ENCODE assay signal across 13 cellular contexts in genomic region chr20:25205277-25206062, GRCh38. TPM values are rescaled to one million over a fixed set of nuclear protein-coding genes. Genes with fewer than 3 reads are reported as not detected.
A peak's percentile ranks its signal among the peaks of the same experiment; 100 is the strongest.
DNase-seq lines count a peak whose midpoint lies in the region; ATAC-seq and TF ChIP-seq lines count a peak whose summit lies in the region.
"Had no signal": no experiment of that assay in that cellular context is flagged by ENCODE, and none has a peak within 500 bp of the region (broad histone marks: within the 10 kb centered on the region; RNA-seq: fewer than 3 reads in every experiment).

No MANE protein-coding gene starts in this region.

- no peak for DNase-seq in activated naive CD8-positive, alpha-beta T cell treated with anti-CD3 and anti-CD28 coated beads for 36 hours
- no peak for DNase-seq in activated naive CD8-positive, alpha-beta T cell treated with anti-CD3 and anti-CD28 coated beads, Interleukin-2, amount 50 U/mL, for 24 hours
- DNase-seq in nephron progenitor cell (no peak), type B pancreatic cell (ENCODE audit: extremely low spot score, unreplicated experiment) (peak; percentile 43), HK-2 (ENCODE audit: unreplicated experiment) (no peak)
- DNase-seq in stimulated activated CD4-positive, alpha-beta T cell treated with anti-CD3 and anti-CD28 coated beads, Interleukin-1b, Interleukin-23, amount 100 ng/mL, for 48 hours, result no peak
- DNase-seq: activated effector memory CD4-positive, alpha-beta T cell treated with anti-CD3 and anti-CD28 coated beads, Interleukin-2, amount 50 U/mL, for 16 hours; Caco-2; effector memory CD4-positive, alpha-beta T cell; immature natural killer cell; NCI-H2171 treated with DMSO at 0.1 percent for 48 hours had no signal

- H3K27me3 Mint-ChIP-seq in activated naive CD8-positive, alpha-beta T cell treated with anti-CD3 and anti-CD28 coated beads for 36 hours, result no peaks in the 10 kb centered on the region
- H3K27me3 Mint-ChIP-seq in activated naive CD8-positive, alpha-beta T cell treated with anti-CD3 and anti-CD28 coated beads, Interleukin-2, amount 50 U/mL, for 24 hours, result no peaks in the 10 kb centered on the region
- peaks cover 3% of the 10 kb centered on the region for H3K27me3 Mint-ChIP-seq in nephron progenitor cell (ENCODE audit: low read depth, poor library complexity)
- H3K27me3 Mint-ChIP-seq in type B pancreatic cell, result no peaks in the 10 kb centered on the region

- H3K27ac Mint-ChIP-seq in activated naive CD8-positive, alpha-beta T cell treated with anti-CD3 and anti-CD28 coated beads for 36 hours, result peak overlapping the region; percentile 7
- no peak overlapping the region for H3K27ac Mint-ChIP-seq in activated naive CD8-positive, alpha-beta T cell treated with anti-CD3 and anti-CD28 coated beads, Interleukin-2, amount 50 U/mL, for 24 hours
- H3K27ac Mint-ChIP-seq in nephron progenitor cell, result peak overlapping the region; percentile 23
- H3K27ac Mint-ChIP-seq in type B pancreatic cell, result no peak overlapping the region

- TF ChIP-seq CTCF in nephron progenitor cell (IDR thresholded peaks at IDR 0.05) (no peak), type B pancreatic cell (conservative IDR thresholded peaks at IDR 0.05) (no peak)

- H3K4me1 Mint-ChIP-seq in activated naive CD8-positive, alpha-beta T cell treated with anti-CD3 and anti-CD28 coated beads for 36 hours, result peaks cover 18% of the 10 kb centered on the region
- peaks cover 17% of the 10 kb centered on the region for H3K4me1 Mint-ChIP-seq in activated naive CD8-positive, alpha-beta T cell treated with anti-CD3 and anti-CD28 coated beads, Interleukin-2, amount 50 U/mL, for 24 hours
- peaks cover 18% of the 10 kb centered on the region for H3K4me1 Mint-ChIP-seq in nephron progenitor cell
- H3K4me1 Mint-ChIP-seq in type B pancreatic cell (ENCODE audit: unreplicated experiment), result peaks cover 15% of the 10 kb centered on the region
- H3K4me1 Mint-ChIP-seq: immature natural killer cell had no signal

- H3K9me3 Mint-ChIP-seq in activated naive CD8-positive, alpha-beta T cell treated with anti-CD3 and anti-CD28 coated beads for 36 hours, result no peaks in the 10 kb centered on the region
- no peaks in the 10 kb centered on the region for H3K9me3 Mint-ChIP-seq in activated naive CD8-positive, alpha-beta T cell treated with anti-CD3 and anti-CD28 coated beads, Interleukin-2, amount 50 U/mL, for 24 hours
- H3K9me3 Mint-ChIP-seq in nephron progenitor cell, result peaks cover 21% of the 10 kb centered on the region
- no peaks in the 10 kb centered on the region for H3K9me3 Mint-ChIP-seq in type B pancreatic cell
- H3K9me3 Mint-ChIP-seq: immature natural killer cell had no signal

- peaks cover 4% of the 10 kb centered on the region for H3K36me3 Mint-ChIP-seq in activated naive CD8-positive, alpha-beta T cell treated with anti-CD3 and anti-CD28 coated beads for 36 hours
- H3K36me3 Mint-ChIP-seq in activated naive CD8-positive, alpha-beta T cell treated with anti-CD3 and anti-CD28 coated beads, Interleukin-2, amount 50 U/mL, for 24 hours (ENCODE audit: low read depth), result no peaks in the 10 kb centered on the region
- H3K36me3 Mint-ChIP-seq in nephron progenitor cell (ENCODE audit: low read depth) (peaks cover 41% of the 10 kb centered on the region), type B pancreatic cell (peaks cover 4% of the 10 kb centered on the region)

- ATAC-seq in activated naive CD8-positive, alpha-beta T cell treated with anti-CD3 and anti-CD28 coated beads, Interleukin-2, amount 50 U/mL, for 24 hours, result no peak
- ATAC-seq in esophagus mucosa (peak; percentile 53), GM18870 (IDR thresholded peaks at IDR 0.05; ENCODE audit: unreplicated experiment) (no peak)

- no peak overlapping the region for H3K4me3 Mint-ChIP-seq in activated naive CD8-positive, alpha-beta T cell treated with anti-CD3 and anti-CD28 coated beads for 36 hours
- H3K4me3 Mint-ChIP-seq in activated naive CD8-positive, alpha-beta T cell treated with anti-CD3 and anti-CD28 coated beads, Interleukin-2, amount 50 U/mL, for 24 hours, result no peak overlapping the region
- H3K4me3 Mint-ChIP-seq in nephron progenitor cell (no peak overlapping the region), type B pancreatic cell (no peak overlapping the region)
- H3K4me3 Mint-ChIP-seq: immature natural killer cell had no signal

RNA-seq across cellular contexts. Expression of gene ENTPD6, which starts 10.0 kb away (rescaled TPM):
- 10 to 100 TPM; 35.2 to 40.2 TPM for total RNA-seq in activated naive CD8-positive, alpha-beta T cell treated with anti-CD3 and anti-CD28 coated beads for 36 hours
- total RNA-seq in esophagus mucosa, result 27.3 TPM
- total RNA-seq in type B pancreatic cell (ENCODE audit: low replicate concordance), result 64.1 and 78.3 TPM in 2 replicates

RNA-seq across cellular contexts. Expression of gene PYGB, which starts 42.4 kb away (rescaled TPM):
- total RNA-seq in activated naive CD8-positive, alpha-beta T cell treated with anti-CD3 and anti-CD28 coated beads for 36 hours, result 10 to 100 TPM; 30.3 to 31.0 TPM
- total RNA-seq in esophagus mucosa, result 63.1 TPM
- 39.3 and 52.2 TPM in 2 replicates for total RNA-seq in type B pancreatic cell (ENCODE audit: low replicate concordance)

Comparison
In these comparisons a context has a peak if more than half of its experiments do, and no peak if none do; other contexts are left out.
1. H3K27ac Mint-ChIP-seq: peak in activated naive CD8-positive, alpha-beta T cell treated with anti-CD3 and anti-CD28 coated beads for 36 hours (single experiment) and nephron progenitor cell (single experiment); none in activated naive CD8-positive, alpha-beta T cell treated with anti-CD3 and anti-CD28 coated beads, Interleukin-2, amount 50 U/mL, for 24 hours (single experiment) and type B pancreatic cell (single experiment).